1 cellular context compared by ENCODE assay signal in the genomic region with DNA sequence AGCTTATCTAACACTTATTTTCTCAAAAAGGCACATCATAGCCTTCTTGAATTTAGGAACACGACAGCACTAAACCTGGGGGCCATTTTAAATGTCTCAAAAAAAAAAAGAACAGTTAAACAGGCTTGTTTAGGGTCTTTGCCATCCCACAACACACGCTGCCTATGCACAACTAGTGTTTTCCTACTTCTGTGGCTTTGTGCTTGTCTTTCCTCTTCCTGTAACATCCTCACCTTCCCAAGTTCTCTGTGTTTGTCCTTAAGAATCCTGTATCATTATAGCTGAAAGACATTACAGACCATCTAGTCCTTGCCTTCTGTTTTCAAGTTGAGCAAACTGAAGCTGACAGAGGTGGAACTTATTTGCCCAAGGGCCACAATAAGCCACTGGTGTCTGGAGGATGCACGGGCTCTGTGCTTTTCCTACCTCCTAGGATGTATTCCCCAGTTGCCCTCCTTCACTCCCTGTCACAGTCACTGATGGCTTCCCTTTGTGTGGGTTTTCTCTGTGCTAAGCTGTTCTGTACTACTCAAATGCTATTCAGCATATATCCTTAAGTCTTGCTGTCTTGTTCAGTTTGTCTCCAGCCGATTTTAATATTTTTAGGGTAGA.
TF ChIP-seq lines count a peak whose summit lies in the region.

No MANE protein-coding gene starts in this region.

TF ChIP-seq in SK-N-SH, 30 proteins besides CTCF, POLR2A, EP300 and RAD21 (continued from another document):
- TF ChIP-seq NRF1 (IDR thresholded peaks at IDR 0.05; ENCODE audit: low read depth, low read length) (no peak), USF1 (IDR thresholded peaks at IDR 0.05; ENCODE audit: borderline replicate concordance, low read depth) (no peak), IRF3 (IDR thresholded peaks at IDR 0.05; ENCODE audit: low read depth, low read length) (no peak), EZH2phosphoT487 (IDR thresholded peaks at IDR 0.05; ENCODE audit: borderline replicate concordance, low read depth) (no peak), MXI1 (IDR thresholded peaks at IDR 0.05; ENCODE audit: low read depth, low read length) (no peak), ZBTB33 (IDR thresholded peaks at IDR 0.05; ENCODE audit: borderline replicate concordance, low read depth) (no peak), SIN3A (IDR thresholded peaks at IDR 0.05; ENCODE audit: borderline replicate concordance, low read depth, low read length) (no peak), GABPA (IDR thresholded peaks at IDR 0.05; ENCODE audit: low read depth) (no peak), NFIC (IDR thresholded peaks at IDR 0.05; ENCODE audit: borderline replicate concordance) (no peak)
TF ChIP-seq in SK-N-SH: peak in this region for 0.
